8 cellular contexts compared by ENCODE assay signal in the genomic region with DNA sequence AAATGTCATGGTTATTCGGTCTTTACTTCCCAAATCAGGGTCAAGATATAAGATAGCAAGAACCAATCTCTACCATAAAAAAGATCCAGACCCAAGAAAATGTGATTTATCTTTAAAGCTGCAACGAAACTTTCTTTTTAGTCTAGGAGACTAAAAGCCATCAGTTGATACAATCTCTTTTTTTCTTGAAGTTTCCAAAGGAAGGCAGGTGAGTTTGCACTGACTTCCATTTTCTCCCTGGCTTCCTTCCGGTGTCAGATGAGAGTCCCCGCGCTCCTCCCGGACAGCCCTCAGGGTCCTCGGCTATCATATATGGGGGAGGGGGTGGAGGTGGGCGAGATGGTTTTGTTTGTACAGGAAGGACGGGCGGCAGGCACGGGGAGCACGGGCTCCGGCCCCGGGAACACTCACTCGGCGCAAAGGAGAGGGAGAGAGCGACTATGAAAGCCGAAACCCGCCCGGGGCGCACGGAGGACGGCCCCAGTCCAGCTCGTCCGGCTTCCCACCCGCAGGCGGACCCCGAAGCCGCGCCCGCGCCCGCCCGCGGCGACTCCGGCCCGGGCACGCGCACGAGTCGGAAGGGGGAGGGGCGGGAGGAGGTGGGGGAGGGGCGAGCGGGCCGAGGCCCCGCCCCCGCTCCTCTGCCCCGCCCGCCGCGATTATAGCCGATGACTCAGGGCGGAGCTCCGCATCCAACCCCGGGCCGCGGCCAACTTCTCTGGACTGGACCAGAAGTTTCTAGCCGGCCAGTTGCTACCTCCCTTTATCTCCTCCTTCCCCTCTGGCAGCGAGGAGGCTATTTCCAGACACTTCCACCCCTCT. TPM values are rescaled to one million over a fixed set of nuclear protein-coding genes. Genes with fewer than 3 reads are reported as not detected.
DNase-seq lines count a peak whose midpoint lies in the region; ATAC-seq and TF ChIP-seq lines count a peak whose summit lies in the region.

A gene (plus strand): TSS at position 689 of the 822 bp plus-strand sequence. CDS start 296 bp downstream, outside the sequence.

- H3K9me3 ChIP-seq in adipocyte (ENCODE audit: control insufficient read depth, low read length) (peaks cover 3% of the 10 kb centered on the region), cardiac muscle cell (ENCODE audit: low read depth) (no peaks in the 10 kb centered on the region), parathyroid adenoma (ENCODE audit: control insufficient read depth, low read length) (no peaks in the 10 kb centered on the region), tibial artery (no peaks in the 10 kb centered on the region)

- H3K27ac ChIP-seq in cardiac muscle cell: peak within 1 kb of the TSS; percentile 91
- H3K27ac ChIP-seq in parathyroid adenoma: peak within 1 kb of the TSS; percentile 96
- peak within 1 kb of the TSS; percentile 98 to 100 for H3K27ac ChIP-seq in tibial artery

- H3K27me3 Mint-ChIP-seq in T-cell: no peaks in the 10 kb centered on the region

- H3K4me3 ChIP-seq in adipocyte (ENCODE audit: low read length) (peak within 1 kb of the TSS; percentile 89), cardiac muscle cell (peak within 1 kb of the TSS; percentile 92), parathyroid adenoma (ENCODE audit: low read depth, low read length) (peak within 1 kb of the TSS; percentile 83), tibial artery (peak within 1 kb of the TSS; percentile 94 to 98)

- peak; percentile 97 for DNase-seq in EH (ENCODE audit: low read depth)
- DNase-seq in Kasumi-1 (lab: John Stamatoyannopoulos, UW): peak; percentile 73 to 74
- peak; percentile 28 to 78 (median 62) for DNase-seq in T-cell
- peak; percentile 97 for DNase-seq in adipocyte (ENCODE audit: low read depth)
- peak; percentile 95 to 96 for DNase-seq in cardiac muscle cell (ENCODE audit: low read depth in 1 of 2, low spot score in 1 of 2)
- peak; percentile 97 for DNase-seq in tibial artery

- POLR2A ChIA-PET in T-cell (lab: Charles Lee): interaction anchor here (0.6 kb wide), 2 partner anchors 63 to 247 kb away, joined by 3 read pairs; no protein-coding TSS in a partner anchor

- peak within 1 kb of the TSS; percentile 95 for H3K4me2 ChIP-seq in parathyroid adenoma (ENCODE audit: low read length)

- peaks cover 33% of the 10 kb centered on the region for H3K79me2 ChIP-seq in parathyroid adenoma

- H2AFZ ChIP-seq in parathyroid adenoma: peak within 1 kb of the TSS; percentile 98

- H3K27ac Mint-ChIP-seq in T-cell: peak within 1 kb of the TSS; percentile 96 to 98

- H3K4me1 Mint-ChIP-seq in T-cell: peaks cover 43 to 44% (median 43%) of the 10 kb centered on the region in 3 donors

- TF ChIP-seq CTCF in cardiac muscle cell (IDR thresholded peaks at IDR 0.05; ENCODE audit: low read depth, low read length): no peak
- no peak for TF ChIP-seq CTCF in parathyroid adenoma (IDR thresholded peaks at IDR 0.05)
- TF ChIP-seq CTCF in tibial artery (IDR thresholded peaks at IDR 0.05): no peak

- ATAC-seq in GM21737 (IDR thresholded peaks at IDR 0.05; ENCODE audit: unreplicated experiment) (peak; percentile 74), T-cell (replicated peaks in 1 of 4) (peak; percentile 66 to 76 (median 75))

- H3K4me1 ChIP-seq in adipocyte (ENCODE audit: control insufficient read depth, insufficient read depth, low read length) (peaks cover 35% of the 10 kb centered on the region), cardiac muscle cell (ENCODE audit: low read depth) (peaks cover 14% of the 10 kb centered on the region), parathyroid adenoma (peaks cover 18% of the 10 kb centered on the region), tibial artery (peaks cover 3 to 35% (median 26%) of the 10 kb centered on the region in 4 donors)

- CTCF ChIA-PET in T-cell (lab: Charles Lee): interaction anchor here (0.6 to 1.0 kb wide), 4 partner anchors 9 to 75 kb away, joined by 3 to 4 read pairs (median 4); a partner anchor contains a TSS

- H3K27me3 ChIP-seq in adipocyte (replicated peaks; ENCODE audit: control insufficient read depth, insufficient read depth, low read length): no peaks in the 10 kb centered on the region
- no peaks in the 10 kb centered on the region for H3K27me3 ChIP-seq in cardiac muscle cell
- H3K27me3 ChIP-seq in parathyroid adenoma (ENCODE audit: control insufficient read depth, insufficient read depth, low read length): no peaks in the 10 kb centered on the region
- no peaks in the 10 kb centered on the region for H3K27me3 ChIP-seq in tibial artery

- peak within 1 kb of the TSS; percentile 97 for H3K4me3 Mint-ChIP-seq in T-cell

- no peaks in the 10 kb centered on the region for H3K36me3 ChIP-seq in adipocyte (ENCODE audit: control insufficient read depth, insufficient read depth, low read length, severe bottlenecking)
- no peaks in the 10 kb centered on the region for H3K36me3 ChIP-seq in cardiac muscle cell
- no peaks in the 10 kb centered on the region for H3K36me3 ChIP-seq in parathyroid adenoma (ENCODE audit: control insufficient read depth, insufficient read depth, low read length)
- H3K36me3 ChIP-seq in tibial artery: no peaks in the 10 kb centered on the region

- H3K9me3 Mint-ChIP-seq in T-cell: peaks cover 0 to 3% (median 0%) of the 10 kb centered on the region in 3 donors

- peak within 1 kb of the TSS; percentile 98 for H3K9ac ChIP-seq in adipocyte (ENCODE audit: low read length)
- peak within 1 kb of the TSS; percentile 81 for H3K9ac ChIP-seq in parathyroid adenoma

- intact Hi-C loops in tibial artery (cut with DNase I; ENCODE audit: low total_unique reads): loop anchor here (5.0 kb wide), 1 partner anchor 54 kb away; a partner anchor contains a TSS

- H3K36me3 Mint-ChIP-seq in T-cell: no peaks in the 10 kb centered on the region

RNA-seq across cellular contexts. Expression of the gene that starts here (rescaled TPM):
- total RNA-seq in T-cell (10 to 100 TPM; 20.2 to 36.4 (median 23.7) TPM), cardiac muscle cell (37.8 and 45.4 TPM in 2 replicates)
- 62.3 and 64.2 TPM in 2 replicates for polyA plus RNA-seq in cardiac muscle cell

Comparison
In these comparisons a context has a peak if more than half of its experiments do, and no peak if none do; other contexts are left out.
1. Peak in every context shown above with its lines: DNase-seq, ATAC-seq, H3K4me3 ChIP-seq and H3K27ac ChIP-seq.